ENCODE assay signal across 27 cellular contexts in the genomic region with DNA sequence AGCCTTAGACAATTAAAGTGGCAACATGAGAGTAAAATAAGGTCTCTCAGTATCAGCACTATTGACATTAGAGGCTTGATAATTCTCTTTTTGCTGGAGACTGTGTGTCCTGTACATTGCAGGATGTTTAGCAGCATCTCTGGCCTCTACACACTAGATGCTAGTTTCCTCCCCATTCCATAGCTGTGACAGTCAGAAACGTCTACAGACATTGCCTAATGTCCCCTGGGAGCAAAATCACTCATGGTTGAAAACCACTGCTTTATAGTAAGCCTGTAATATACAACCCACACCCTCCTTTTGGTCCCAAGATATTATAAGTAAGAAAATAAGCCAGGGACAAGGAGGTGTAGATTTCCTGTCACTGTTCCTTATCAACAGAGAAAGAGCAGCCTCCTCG.
DNase-seq lines count a peak whose midpoint lies in the region; ATAC-seq, FAIRE-seq and TF ChIP-seq lines count a peak whose summit lies in the region.
"Had no signal": no experiment of that assay in that cellular context is flagged by ENCODE, and none has a peak within 500 bp of the region (broad histone marks: within the 10 kb centered on the region; RNA-seq: fewer than 3 reads in every experiment).

No MANE protein-coding gene starts in this region.

- ATAC-seq in right lobe of liver (no peak), GM21786 (IDR thresholded peaks at IDR 0.05; ENCODE audit: unreplicated experiment) (no peak)
- ATAC-seq: effector memory CD8-positive, alpha-beta T cell; esophagus mucosa; T-cell had no signal

- H3K79me2 ChIP-seq in astrocyte (ENCODE audit: insufficient read depth, low read length): no peaks in the 10 kb centered on the region

- H3K4me1 Mint-ChIP-seq in astrocyte (ENCODE audit: low read depth, unreplicated experiment): no peaks in the 10 kb centered on the region
- H3K4me1 Mint-ChIP-seq: T-cell had no signal

- H3K9me3 ChIP-seq in astrocyte (ENCODE audit: insufficient read depth, low read depth, low read length): no peaks in the 10 kb centered on the region
- no peaks in the 10 kb centered on the region for H3K9me3 ChIP-seq in right lobe of liver
- H3K9me3 ChIP-seq: SJCRH30 had no signal

- H3K4me2 ChIP-seq in astrocyte (ENCODE audit: low read length): no peak overlapping the region

- DNase-seq in AG08395 (ENCODE audit: low spot score) (peak; percentile 30), GM12892 (ENCODE audit: insufficient read length) (no peak), astrocyte (ENCODE audit: low read depth) (no peak), myocyte (ENCODE audit: low read depth) (peak; percentile 9), right lobe of liver (no peak)
- no peak for DNase-seq in activated CD4-positive, alpha-beta T cell treated with anti-CD3 and anti-CD28 coated beads for 1 hour
- no peak for DNase-seq in activated naive CD4-positive, alpha-beta T cell treated with Interleukin-2 at 50 U/mL for 16 hours
- DNase-seq: ACHN; activated CD4-positive, alpha-beta T cell treated with anti-CD3 and anti-CD28 coated beads for 4 hours; activated naive CD4-positive, alpha-beta T cell treated with anti-CD3 and anti-CD28 coated beads, Interleukin-2, amount 50 U/mL, for 16 hours; CD4-positive, alpha-beta T cell; effector memory CD8-positive, alpha-beta T cell; GOT3; naive B cell; NCI-H1417 treated with DMSO at 0.1 percent for 48 hours; NCI-H2107; NCI-H510A treated with DMSO at 0.1 percent for 48 hours; SJCRH30; T-cell had no signal

- H3K27me3 ChIP-seq in astrocyte (ENCODE audit: insufficient read depth, low read length) (no peaks in the 10 kb centered on the region), right lobe of liver (no peaks in the 10 kb centered on the region)
- H3K27me3 ChIP-seq: SJCRH30 had no signal

- H3K36me3 Mint-ChIP-seq in astrocyte (ENCODE audit: low read depth, unreplicated experiment): no peaks in the 10 kb centered on the region
- H3K36me3 Mint-ChIP-seq: memory B cell, naive B cell, T-cell had no signal

- TF ChIP-seq CTCF in astrocyte (IDR thresholded peaks at IDR 0.05; ENCODE audit: insufficient read depth, low read depth, low read length) (no peak), right lobe of liver (IDR thresholded peaks at IDR 0.05) (no peak)

- H3K27ac ChIP-seq in astrocyte (ENCODE audit: low read depth, low read length) (no peak overlapping the region), right lobe of liver (no peak overlapping the region)
- H3K27ac ChIP-seq: HL-60, SJCRH30 had no signal

- no peak overlapping the region for H3K4me3 Mint-ChIP-seq in astrocyte (ENCODE audit: unreplicated experiment)
- H3K4me3 Mint-ChIP-seq: CD4-positive, alpha-beta T cell; effector memory CD8-positive, alpha-beta T cell; memory B cell; naive B cell; T-cell had no signal

- H3K9ac ChIP-seq in astrocyte (ENCODE audit: low read length): no peak overlapping the region

- no peaks in the 10 kb centered on the region for H4K20me1 ChIP-seq in astrocyte (ENCODE audit: insufficient read depth, low read length)

- H3K27ac Mint-ChIP-seq in astrocyte (ENCODE audit: unreplicated experiment): no peak overlapping the region
- H3K27ac Mint-ChIP-seq: CD4-positive, alpha-beta T cell; effector memory CD8-positive, alpha-beta T cell; memory B cell; naive B cell; T-cell had no signal

- H3K4me3 ChIP-seq in astrocyte (ENCODE audit: insufficient read depth, low read depth, low read length): no peak overlapping the region
- no peak overlapping the region for H3K4me3 ChIP-seq in right lobe of liver
- H3K4me3 ChIP-seq: SJCRH30 had no signal

- no peaks in the 10 kb centered on the region for H3K9me3 Mint-ChIP-seq in astrocyte (ENCODE audit: unreplicated experiment)
- H3K9me3 Mint-ChIP-seq: CD4-positive, alpha-beta T cell; memory B cell; T-cell had no signal

- H3K4me1 ChIP-seq in astrocyte (ENCODE audit: insufficient read depth, low read length) (no peaks in the 10 kb centered on the region), right lobe of liver (no peaks in the 10 kb centered on the region)
- H3K4me1 ChIP-seq: SJCRH30 had no signal

- intact Hi-C loops in right lobe of liver (cut with DNase I): no loop called here

- no peaks in the 10 kb centered on the region for H3K36me3 ChIP-seq in astrocyte (ENCODE audit: insufficient read depth, low read length)
- H3K36me3 ChIP-seq in right lobe of liver: no peaks in the 10 kb centered on the region
- H3K36me3 ChIP-seq: SJCRH30 had no signal

- no peak for TF ChIP-seq POLR2A in GM12892 (IDR thresholded peaks at IDR 0.05; ENCODE audit: low read depth, low read length)
- no peak for TF ChIP-seq POLR2A in right lobe of liver (IDR thresholded peaks at IDR 0.05)

- FAIRE-seq in GM12892 (lab: Jason Lieb, UNC) (peak; percentile 33), astrocyte (lab: Jason Lieb, UNC) (peak; percentile 47)
- FAIRE-seq: G401.6, GM19239, RCC 7860, TTC549 had no signal

- H3K27me3 Mint-ChIP-seq in astrocyte (ENCODE audit: low read depth, unreplicated experiment): no peaks in the 10 kb centered on the region
- H3K27me3 Mint-ChIP-seq: CD4-positive, alpha-beta T cell; effector memory CD8-positive, alpha-beta T cell had no signal

- no peak overlapping the region for H2AFZ ChIP-seq in astrocyte (ENCODE audit: low read depth, low read length)

- WGBS in right lobe of liver (ENCODE audit: insufficient coverage, low coverage, low lambda C conversion rate, missing lambda C conversion rate): 18% methylated on average over 2 of the region's 2 CpGs

Comparison
In these comparisons a context has a peak if more than half of its experiments do, and no peak if none do; other contexts are left out.
1. DNase-seq: peak in AG08395 (single experiment) and myocyte (single experiment); none in GM12892 (single experiment), astrocyte (single experiment), right lobe of liver (0 of 3), activated CD4-positive, alpha-beta T cell treated with anti-CD3 and anti-CD28 coated beads for 1 hour (single experiment) and activated naive CD4-positive, alpha-beta T cell treated with Interleukin-2 at 50 U/mL for 16 hours (single experiment).